In the genomic region with DNA sequence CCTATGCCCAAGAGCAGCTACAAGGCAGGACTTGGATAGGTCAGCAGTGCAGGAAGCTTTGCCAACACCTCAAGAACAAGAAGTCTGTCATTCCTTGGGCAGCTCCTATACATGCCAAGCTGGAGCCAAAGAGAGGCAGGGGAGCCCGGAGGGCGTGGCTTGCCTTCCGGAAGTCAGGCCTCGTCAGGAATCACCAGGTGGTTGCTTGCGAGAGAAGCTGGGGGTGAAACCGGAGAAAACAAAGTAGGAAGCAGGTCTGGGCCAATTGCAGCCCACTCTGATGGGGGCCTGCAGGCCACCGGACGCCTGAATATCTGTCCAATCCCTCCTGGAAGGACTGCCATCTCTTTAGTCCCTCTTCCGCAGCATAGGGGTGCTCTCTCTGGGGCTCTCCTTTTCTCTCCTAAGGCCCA, we compare ENCODE assay signal across 8 cellular contexts. TPM values are rescaled to one million over a fixed set of nuclear protein-coding genes. Genes with fewer than 3 reads are reported as not detected.
A peak's percentile ranks its signal among the peaks of the same experiment; 100 is the strongest.
DNase-seq lines count a peak whose midpoint lies in the region; ATAC-seq and TF ChIP-seq lines count a peak whose summit lies in the region.

No MANE protein-coding gene starts in this region.

- TF ChIP-seq CTCF in NB4 (IDR thresholded peaks at IDR 0.05; ENCODE audit: low read depth, low read length) = no peak
- no peak for TF ChIP-seq CTCF in activated CD8-positive, alpha-beta T cell treated with anti-CD3 and anti-CD28 coated beads for 36 hours (IDR thresholded peaks at IDR 0.05)

- H3K4me1 Mint-ChIP-seq in activated CD8-positive, alpha-beta T cell treated with anti-CD3 and anti-CD28 coated beads for 36 hours (ENCODE audit: low read depth) = peaks cover 24% of the 10 kb centered on the region

- intact Hi-C loops in activated CD8-positive, alpha-beta T cell treated with anti-CD3 and anti-CD28 coated beads for 36 hours (cut with micrococcal nuclease) = loop anchor here (10.0 kb wide), 1 partner anchor 120 kb away; a partner anchor contains a TSS
- intact Hi-C loops in Right ventricle myocardium superior (cut with DNase I) = loop anchor here (5.0 kb wide), 1 partner anchor 53 kb away; a partner anchor contains a TSS

- H3K9me3 Mint-ChIP-seq in activated CD8-positive, alpha-beta T cell treated with anti-CD3 and anti-CD28 coated beads for 36 hours = no peaks in the 10 kb centered on the region

- DNase-seq in DMS 273 (lab: John Stamatoyannopoulos, UW; ENCODE audit: unreplicated experiment) (peak; percentile 93), NB4 (ENCODE audit: low read depth) (peak; percentile 21), Right ventricle myocardium superior (peak; percentile 61), renal cortical epithelial cell (ENCODE audit: low read depth) (peak; percentile 16), MV-4-11 (lab: John Stamatoyannopoulos, UW) (no peak)
- no peak for DNase-seq in activated CD8-positive, alpha-beta T cell treated with anti-CD3 and anti-CD28 coated beads for 36 hours

- ATAC-seq in activated CD8-positive, alpha-beta T cell treated with anti-CD3 and anti-CD28 coated beads for 36 hours = no peak
- ATAC-seq in Right ventricle myocardium superior (ENCODE audit: poor library complexity) (no peak), GM21619 (IDR thresholded peaks at IDR 0.05; ENCODE audit: unreplicated experiment) (no peak), GM18909 (IDR thresholded peaks at IDR 0.05; ENCODE audit: poor library complexity, unreplicated experiment) (no peak)

- POLR2A ChIA-PET in activated CD8-positive, alpha-beta T cell treated with anti-CD3 and anti-CD28 coated beads for 36 hours (lab: Charles Lee) = interaction anchor here (0.8 to 1.5 kb wide), 7 partner anchors 13 to 919 kb away, joined by 3 to 10 read pairs (median 3); a partner anchor contains a TSS

- H3K36me3 Mint-ChIP-seq in activated CD8-positive, alpha-beta T cell treated with anti-CD3 and anti-CD28 coated beads for 36 hours (ENCODE audit: low read depth) = peaks cover 6% of the 10 kb centered on the region

- peak overlapping the region; percentile 40 for H3K4me3 ChIP-seq in NB4 (ENCODE audit: low read depth, low read length)

- CTCF ChIA-PET in activated CD8-positive, alpha-beta T cell treated with anti-CD3 and anti-CD28 coated beads for 36 hours (lab: Charles Lee) = interaction anchor here (0.8 to 1.5 kb wide), 10 partner anchors 12 to 168 kb away, joined by 3 to 9 read pairs (median 4); a partner anchor contains a TSS

- H3K27ac Mint-ChIP-seq in activated CD8-positive, alpha-beta T cell treated with anti-CD3 and anti-CD28 coated beads for 36 hours = peak overlapping the region; percentile 94

- no peaks in the 10 kb centered on the region for H3K27me3 Mint-ChIP-seq in activated CD8-positive, alpha-beta T cell treated with anti-CD3 and anti-CD28 coated beads for 36 hours

- TF ChIP-seq POLR2A in NB4 (IDR thresholded peaks at IDR 0.05; ENCODE audit: extremely low read depth, insufficient read length) = no peak

- peak overlapping the region; percentile 78 for H3K4me3 Mint-ChIP-seq in activated CD8-positive, alpha-beta T cell treated with anti-CD3 and anti-CD28 coated beads for 36 hours

RNA-seq across cellular contexts. Expression of a gene that starts 0.8 kb away (rescaled TPM):
- total RNA-seq in activated CD8-positive, alpha-beta T cell treated with anti-CD3 and anti-CD28 coated beads for 36 hours = 1 to 10 TPM; 6.9 to 7.9 TPM
- total RNA-seq in Right ventricle myocardium superior (9.8 TPM), renal cortical epithelial cell (12.0 and 14.8 TPM in 2 replicates)

RNA-seq across cellular contexts. Expression of a gene that starts 48.1 kb away (rescaled TPM):
- total RNA-seq in activated CD8-positive, alpha-beta T cell treated with anti-CD3 and anti-CD28 coated beads for 36 hours = 10 to 100 TPM; 19.4 to 22.1 TPM
- total RNA-seq in Right ventricle myocardium superior (19.0 TPM), renal cortical epithelial cell (66.0 and 75.5 TPM in 2 replicates)

RNA-seq across cellular contexts. Expression of a gene that starts 53.0 kb away (rescaled TPM):
- total RNA-seq in activated CD8-positive, alpha-beta T cell treated with anti-CD3 and anti-CD28 coated beads for 36 hours = 10 to 100 TPM; 31.6 to 32.1 TPM
- total RNA-seq in Right ventricle myocardium superior (29.2 TPM), renal cortical epithelial cell (20.9 and 63.6 TPM in 2 replicates)

Comparison
In these comparisons a context has a peak if more than half of its experiments do, and no peak if none do; other contexts are left out.
1. DNase-seq: peak in DMS 273 (single experiment), NB4 (single experiment), Right ventricle myocardium superior (single experiment) and renal cortical epithelial cell (single experiment); none in activated CD8-positive, alpha-beta T cell treated with anti-CD3 and anti-CD28 coated beads for 36 hours (single experiment) and MV-4-11 (single experiment).